ENCODE assay signal across 9 cellular contexts in the genomic region with DNA sequence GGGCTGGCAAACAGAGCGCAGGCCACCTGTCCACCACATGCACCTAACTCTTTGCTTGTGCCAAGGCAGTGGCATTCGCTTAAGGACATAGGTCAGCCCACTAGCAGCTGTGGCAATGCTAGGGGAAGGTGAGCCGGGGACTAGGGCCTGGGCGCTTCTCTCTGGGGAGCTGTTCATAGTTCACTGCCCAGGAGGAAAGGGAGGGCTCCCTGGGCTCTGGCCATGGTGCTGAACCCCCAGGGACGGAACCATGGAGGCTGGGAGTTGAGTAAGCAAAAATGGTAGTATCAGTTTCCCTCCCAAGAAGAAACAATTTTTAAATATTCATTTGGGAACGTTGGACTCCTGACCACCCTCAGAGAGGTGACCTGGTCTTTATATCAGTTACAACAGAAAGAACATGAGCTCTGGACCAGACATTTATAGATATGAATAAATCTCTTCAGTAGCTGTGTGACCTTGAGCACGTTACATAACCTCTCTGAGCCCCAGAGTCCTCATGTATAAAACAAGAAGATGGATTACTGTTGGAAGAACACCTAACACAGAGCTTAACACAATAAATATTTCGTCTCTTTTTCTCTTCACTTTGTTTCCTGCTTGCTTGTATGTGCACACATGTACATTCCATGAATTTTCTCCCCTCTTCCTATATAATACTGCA.
DNase-seq lines count a peak whose midpoint lies in the region; ATAC-seq, FAIRE-seq and TF ChIP-seq lines count a peak whose summit lies in the region.
"Had no signal": no experiment of that assay in that cellular context is flagged by ENCODE, and none has a peak within 500 bp of the region (broad histone marks: within the 10 kb centered on the region; RNA-seq: fewer than 3 reads in every experiment).

No MANE protein-coding gene starts in this region.

- H3K79me2 ChIP-seq in GM23338 (replicated peaks; ENCODE audit: insufficient read depth) = no peaks in the 10 kb centered on the region

- no peaks in the 10 kb centered on the region for H3K4me1 ChIP-seq in GM23338 (ENCODE audit: insufficient read depth)
- no peaks in the 10 kb centered on the region for H3K4me1 ChIP-seq in kidney (ENCODE audit: control insufficient read depth in 1 of 2, insufficient read depth in 1 of 2, low read depth in 1 of 2, low read length in 2 of 2)
- H3K4me1 ChIP-seq in esophagus squamous epithelium = no peaks in the 10 kb centered on the region
- H3K4me1 ChIP-seq: esophagus muscularis mucosa had no signal

- no peak overlapping the region for H3K4me2 ChIP-seq in GM23338

- H3K36me3 Mint-ChIP-seq in GM23338 (ENCODE audit: low read depth) = no peaks in the 10 kb centered on the region

- no peak overlapping the region for H3K9ac ChIP-seq in kidney (ENCODE audit: low read length in 2 of 2)

- no peak overlapping the region for H3K4me3 Mint-ChIP-seq in GM23338
- H3K4me3 Mint-ChIP-seq: nephron had no signal

- H3K27me3 ChIP-seq in GM23338 (ENCODE audit: insufficient read depth) = no peaks in the 10 kb centered on the region
- H3K27me3 ChIP-seq in esophagus squamous epithelium = no peaks in the 10 kb centered on the region

- intact Hi-C loops in kidney (cut with DNase I) = no loop called here
- intact Hi-C loops in esophagus squamous epithelium (cut with DNase I) = no loop called here

- no peaks in the 10 kb centered on the region for H3F3A ChIP-seq in GM23338 (replicated peaks; ENCODE audit: low read depth)

- no peaks in the 10 kb centered on the region for H4K20me1 ChIP-seq in GM23338 (replicated peaks; ENCODE audit: insufficient read depth)

- H3K4me3 ChIP-seq in GM23338 (no peak overlapping the region), kidney (ENCODE audit: low read length in 2 of 2) (no peak overlapping the region), esophagus squamous epithelium (no peak overlapping the region)
- H3K4me3 ChIP-seq: esophagus muscularis mucosa had no signal

- no peaks in the 10 kb centered on the region for H3K4me1 Mint-ChIP-seq in GM23338
- H3K4me1 Mint-ChIP-seq: nephron had no signal

- no peaks in the 10 kb centered on the region for H3K9me3 ChIP-seq in kidney (ENCODE audit: control insufficient read depth in 1 of 2, low read length in 2 of 2)
- H3K9me3 ChIP-seq in esophagus squamous epithelium = no peaks in the 10 kb centered on the region
- H3K9me3 ChIP-seq: esophagus muscularis mucosa had no signal

- H3K9me3 Mint-ChIP-seq in GM23338 = no peaks in the 10 kb centered on the region
- H3K9me3 Mint-ChIP-seq: nephron had no signal

- ATAC-seq in GM23338 (peak; percentile 99), left lobe of liver (peak; percentile 63), HG02938 (IDR thresholded peaks at IDR 0.05; ENCODE audit: unreplicated experiment) (no peak)

- no peak overlapping the region for H3K27ac Mint-ChIP-seq in GM23338
- H3K27ac Mint-ChIP-seq: nephron had no signal

- H2AFZ ChIP-seq in GM23338 = no peak overlapping the region

- TF ChIP-seq CTCF in GM23338 (conservative IDR thresholded peaks at IDR 0.05; ENCODE audit: low read depth in 2 of 2) (no peak), kidney (IDR thresholded peaks at IDR 0.05; ENCODE audit: borderline replicate concordance, extremely low read depth, insufficient read depth) (no peak), esophagus squamous epithelium (IDR thresholded peaks at IDR 0.05) (no peak)

- no peaks in the 10 kb centered on the region for H3K9me2 ChIP-seq in GM23338 (ENCODE audit: insufficient read depth)

- H3K27me3 Mint-ChIP-seq in GM23338 (ENCODE audit: insufficient read depth, low read depth, poor library complexity) = peaks cover 2% of the 10 kb centered on the region

- no peak for FAIRE-seq in kidney (lab: Jason Lieb, UNC)

- peak; percentile 7 for DNase-seq in Daoy (ENCODE audit: low read depth)
- DNase-seq in GM23338 (ENCODE audit: low spot score) = peak; percentile 64
- peak; percentile 57 for DNase-seq in RPMI8226
- no peak for DNase-seq in left lobe of liver (ENCODE audit: low spot score)
- DNase-seq in kidney = no peak
- DNase-seq in esophagus squamous epithelium (lab: John Stamatoyannopoulos, UW) = no peak

- no peak for TF ChIP-seq POLR2A in esophagus squamous epithelium (IDR thresholded peaks at IDR 0.05)

- H3K27ac ChIP-seq in GM23338 (ENCODE audit: low read depth) (no peak overlapping the region), kidney (ENCODE audit: low read depth in 2 of 2, low read length in 2 of 2) (no peak overlapping the region), esophagus squamous epithelium (no peak overlapping the region)
- H3K27ac ChIP-seq: esophagus muscularis mucosa had no signal

- WGBS in esophagus squamous epithelium, 2 donors = 37% methylated on average over 5 to 6 of the region's 8 CpGs

- no peaks in the 10 kb centered on the region for H3K36me3 ChIP-seq in GM23338 (ENCODE audit: insufficient read depth)
- H3K36me3 ChIP-seq in kidney (ENCODE audit: control insufficient read depth in 1 of 2, insufficient read depth in 2 of 2, low read length in 2 of 2) = no peaks in the 10 kb centered on the region
- H3K36me3 ChIP-seq in esophagus squamous epithelium = no peaks in the 10 kb centered on the region
- H3K36me3 ChIP-seq: esophagus muscularis mucosa had no signal

TF ChIP-seq in GM23338, 12 proteins besides CTCF, POLR2A, EP300 and RAD21:
- TF ChIP-seq CREB1 (CRISPR knock-in tag; IDR thresholded peaks at IDR 0.05; ENCODE audit: low read depth) = no peak
- TF ChIP-seq, protein P1, sequence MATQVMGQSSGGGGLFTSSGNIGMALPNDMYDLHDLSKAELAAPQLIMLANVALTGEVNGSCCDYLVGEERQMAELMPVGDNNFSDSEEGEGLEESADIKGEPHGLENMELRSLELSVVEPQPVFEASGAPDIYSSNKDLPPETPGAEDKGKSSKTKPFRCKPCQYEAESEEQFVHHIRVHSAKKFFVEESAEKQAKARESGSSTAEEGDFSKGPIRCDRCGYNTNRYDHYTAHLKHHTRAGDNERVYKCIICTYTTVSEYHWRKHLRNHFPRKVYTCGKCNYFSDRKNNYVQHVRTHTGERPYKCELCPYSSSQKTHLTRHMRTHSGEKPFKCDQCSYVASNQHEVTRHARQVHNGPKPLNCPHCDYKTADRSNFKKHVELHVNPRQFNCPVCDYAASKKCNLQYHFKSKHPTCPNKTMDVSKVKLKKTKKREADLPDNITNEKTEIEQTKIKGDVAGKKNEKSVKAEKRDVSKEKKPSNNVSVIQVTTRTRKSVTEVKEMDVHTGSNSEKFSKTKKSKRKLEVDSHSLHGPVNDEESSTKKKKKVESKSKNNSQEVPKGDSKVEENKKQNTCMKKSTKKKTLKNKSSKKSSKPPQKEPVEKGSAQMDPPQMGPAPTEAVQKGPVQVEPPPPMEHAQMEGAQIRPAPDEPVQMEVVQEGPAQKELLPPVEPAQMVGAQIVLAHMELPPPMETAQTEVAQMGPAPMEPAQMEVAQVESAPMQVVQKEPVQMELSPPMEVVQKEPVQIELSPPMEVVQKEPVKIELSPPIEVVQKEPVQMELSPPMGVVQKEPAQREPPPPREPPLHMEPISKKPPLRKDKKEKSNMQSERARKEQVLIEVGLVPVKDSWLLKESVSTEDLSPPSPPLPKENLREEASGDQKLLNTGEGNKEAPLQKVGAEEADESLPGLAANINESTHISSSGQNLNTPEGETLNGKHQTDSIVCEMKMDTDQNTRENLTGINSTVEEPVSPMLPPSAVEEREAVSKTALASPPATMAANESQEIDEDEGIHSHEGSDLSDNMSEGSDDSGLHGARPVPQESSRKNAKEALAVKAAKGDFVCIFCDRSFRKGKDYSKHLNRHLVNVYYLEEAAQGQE (IDR thresholded peaks at IDR 0.05; ENCODE audit: unreplicated experiment) = peak; percentile 88

Comparison
In these comparisons a context has a peak if more than half of its experiments do, and no peak if none do; other contexts are left out.
1. DNase-seq: peak in Daoy (single experiment), GM23338 (single experiment) and RPMI8226 (single experiment); none in left lobe of liver (single experiment), kidney (single experiment) and esophagus squamous epithelium (single experiment).